Comparison of ENCODE assay signal across 10 cellular contexts in the genomic region with DNA sequence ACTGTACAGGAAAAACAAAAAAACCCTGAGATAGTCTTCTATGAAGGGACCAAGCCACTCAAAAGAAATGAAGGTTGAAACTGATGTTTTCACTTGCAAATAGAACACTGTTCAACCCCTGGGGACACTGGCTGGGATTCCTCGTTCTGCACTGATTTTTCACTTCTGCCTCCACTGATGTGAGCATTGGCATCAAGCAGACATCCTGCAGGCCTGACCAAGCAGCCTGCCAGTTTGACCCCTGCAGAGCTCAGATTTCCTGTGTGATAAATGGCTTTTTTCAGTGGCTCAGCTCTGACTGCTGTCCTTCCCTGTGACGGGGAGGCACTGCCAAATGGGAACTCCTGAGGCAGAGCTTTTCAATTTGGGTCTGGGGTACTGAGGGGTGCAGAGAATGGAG. TPM values are rescaled to one million over a fixed set of nuclear protein-coding genes. Genes with fewer than 3 reads are reported as not detected.
DNase-seq lines count a peak whose midpoint lies in the region; ATAC-seq and TF ChIP-seq lines count a peak whose summit lies in the region.
"Had no signal": no experiment of that assay in that cellular context is flagged by ENCODE, and none has a peak within 500 bp of the region (broad histone marks: within the 10 kb centered on the region; RNA-seq: fewer than 3 reads in every experiment).

No MANE protein-coding gene starts in this region.

- H3K9me2 ChIP-seq in OCI-LY7 (ENCODE audit: insufficient read depth, low read length): no peaks in the 10 kb centered on the region

- intact Hi-C loops in OCI-LY7 (cut with micrococcal nuclease; ENCODE audit: unreplicated experiment) (no loop called here), mammary epithelial cell (cut with micrococcal nuclease) (no loop called here)

- ATAC-seq in GM18873 (IDR thresholded peaks at IDR 0.05; ENCODE audit: low FRiP score, unreplicated experiment) (peak; percentile 66), HG02588 (IDR thresholded peaks at IDR 0.05; ENCODE audit: unreplicated experiment) (peak; percentile 79)
- no peak for ATAC-seq in naive thymus-derived CD8-positive, alpha-beta T cell
- ATAC-seq: left ventricle myocardium superior; stimulated activated naive CD8-positive, alpha-beta T cell treated with anti-CD3 and anti-CD28 coated beads, Interleukin-15, amount 100 ng/mL, for 72 hours had no signal

- H3K36me3 Mint-ChIP-seq in naive thymus-derived CD8-positive, alpha-beta T cell: peaks cover 12 to 91% (median 21%) of the 10 kb centered on the region in 3 donors
- H3K36me3 Mint-ChIP-seq in HFFc6 (ENCODE audit: low read depth): no peaks in the 10 kb centered on the region

- 33% methylated on average over 2 of the region's 2 CpGs for WGBS in mammary epithelial cell (ENCODE audit: low coverage, missing lambda C conversion rate)

- H3K4me2 ChIP-seq in OCI-LY7 (ENCODE audit: low read length): peak overlapping the region; percentile 38; the same call in 1 of the 2 replicates
- H3K4me2 ChIP-seq in mammary epithelial cell (ENCODE audit: insufficient read depth, low read depth, low read length): no peak overlapping the region

- H3K27me3 ChIP-seq in mammary epithelial cell (ENCODE audit: insufficient read depth, low read length): peaks cover 2% of the 10 kb centered on the region

- H3K9ac ChIP-seq in mammary epithelial cell (ENCODE audit: insufficient read depth, low read length): no peak overlapping the region

- H2AFZ ChIP-seq in OCI-LY7 (ENCODE audit: low read length) (no peak overlapping the region), mammary epithelial cell (ENCODE audit: low read depth, low read length) (no peak overlapping the region)

- H3K27ac ChIP-seq in OCI-LY7 (ENCODE audit: low read depth, low read length, poor library complexity, severe bottlenecking): no peak overlapping the region
- H3K27ac ChIP-seq in mammary epithelial cell (ENCODE audit: insufficient read depth, low read depth, low read length): no peak overlapping the region

- no peaks in the 10 kb centered on the region for H3K79me2 ChIP-seq in OCI-LY7 (ENCODE audit: insufficient read depth, low read depth, low read length)
- no peaks in the 10 kb centered on the region for H3K79me2 ChIP-seq in mammary epithelial cell (ENCODE audit: insufficient read depth, low read length)

- CTCF ChIA-PET in OCI-LY7 (lab: Charles Lee; ENCODE audit: unreplicated experiment): no interaction called here
- CTCF ChIA-PET in mammary epithelial cell (lab: Charles Lee; ENCODE audit: low non-redundant PET): no interaction called here

- H3K27ac Mint-ChIP-seq in naive thymus-derived CD8-positive, alpha-beta T cell: peak overlapping the region; percentile 35 to 87 (median 68)
- no peak overlapping the region for H3K27ac Mint-ChIP-seq in HFFc6

- H3K9me3 ChIP-seq in OCI-LY7 (ENCODE audit: low read length) (no peaks in the 10 kb centered on the region), mammary epithelial cell (replicated peaks; ENCODE audit: insufficient read depth, low read length) (no peaks in the 10 kb centered on the region)

- POLR2A ChIA-PET in OCI-LY7 (lab: Charles Lee): interaction anchor here (0.9 to 1.5 kb wide), 3 partner anchors 9 to 172 kb away, joined by 3 to 4 read pairs (median 3); no protein-coding TSS in a partner anchor
- POLR2A ChIA-PET in naive thymus-derived CD8-positive, alpha-beta T cell (lab: Charles Lee): interaction anchor here (0.6 to 1.4 kb wide), 2 partner anchors 43 to 172 kb away, joined by 3 read pairs; no protein-coding TSS in a partner anchor

- in situ Hi-C loops in mammary epithelial cell (cut with MboI; ENCODE audit: low sequenced_read_pairs in 2 of 2): no loop called here

- no peak overlapping the region for H3K4me3 ChIP-seq in OCI-LY7 (ENCODE audit: low read depth, low read length, poor library complexity, severe bottlenecking)
- no peak overlapping the region for H3K4me3 ChIP-seq in mammary epithelial cell (replicated peaks in 1 of 3; ENCODE audit: insufficient read depth in 1 of 3, low read depth in 2 of 3, low read length in 3 of 3)

- no peaks in the 10 kb centered on the region for H4K20me1 ChIP-seq in OCI-LY7 (ENCODE audit: insufficient read depth, low read length)
- no peaks in the 10 kb centered on the region for H4K20me1 ChIP-seq in mammary epithelial cell (ENCODE audit: insufficient read depth, low read length)

- H3K9me3 Mint-ChIP-seq in naive thymus-derived CD8-positive, alpha-beta T cell: no peaks in the 10 kb centered on the region
- H3K9me3 Mint-ChIP-seq in HFFc6: no peaks in the 10 kb centered on the region
- H3K9me3 Mint-ChIP-seq: stimulated activated naive CD8-positive, alpha-beta T cell treated with anti-CD3 and anti-CD28 coated beads, Interleukin-15, amount 100 ng/mL, for 72 hours had no signal

- H3K4me1 ChIP-seq in OCI-LY7 (ENCODE audit: insufficient read depth, low read length, poor library complexity, severe bottlenecking) (peaks cover 15% of the 10 kb centered on the region), mammary epithelial cell (ENCODE audit: insufficient read depth, low read length) (no peaks in the 10 kb centered on the region)

- H3K4me3 Mint-ChIP-seq in naive thymus-derived CD8-positive, alpha-beta T cell: no peak overlapping the region
- no peak overlapping the region for H3K4me3 Mint-ChIP-seq in HFFc6
- H3K4me3 Mint-ChIP-seq: stimulated activated naive CD8-positive, alpha-beta T cell treated with anti-CD3 and anti-CD28 coated beads, Interleukin-15, amount 100 ng/mL, for 72 hours had no signal

- TF ChIP-seq CTCF in OCI-LY7 (conservative IDR thresholded peaks at IDR 0.05; ENCODE audit: low read length): no peak
- TF ChIP-seq CTCF in HFFc6 (IDR thresholded peaks at IDR 0.05): no peak
- TF ChIP-seq CTCF in mammary epithelial cell (conservative IDR thresholded peaks at IDR 0.05 in 1 of 2, IDR thresholded peaks at IDR 0.05 in 1 of 2; ENCODE audit: extremely low read depth in 1 of 2, insufficient read depth in 1 of 2, low read depth in 1 of 2, low read length in 2 of 2): no peak

- dilution Hi-C loops in mammary epithelial cell (cut with HindIII; ENCODE audit: low sequenced_read_pairs): no loop called here

- H3K4me1 Mint-ChIP-seq in naive thymus-derived CD8-positive, alpha-beta T cell: peaks cover 6 to 32% (median 14%) of the 10 kb centered on the region in 4 donors
- peaks cover 33% of the 10 kb centered on the region for H3K4me1 Mint-ChIP-seq in HFFc6 (ENCODE audit: low read depth)

- BruUV-seq in OCI-LY7 (replicated peaks; lab: Mats Ljungman, UMichigan): no TSS peak
- BruUV-seq in mammary epithelial cell (replicated peaks; lab: Mats Ljungman, UMichigan): no TSS peak

- DNase-seq in OCI-LY7 (ENCODE audit: low spot score): peak; percentile 72
- no peak for DNase-seq in naive thymus-derived CD8-positive, alpha-beta T cell
- DNase-seq in DMS79 treated with DMSO at 0.1 percent for 48 hours (lab: John Stamatoyannopoulos, UW): no peak
- DNase-seq in HFFc6: no peak
- DNase-seq in mammary epithelial cell: no peak
- DNase-seq: left ventricle myocardium superior; NCI-H1417 treated with DMSO at 0.1 percent for 48 hours; stimulated activated naive CD8-positive, alpha-beta T cell treated with anti-CD3 and anti-CD28 coated beads, Interleukin-15, amount 100 ng/mL, for 72 hours had no signal

- H3K36me3 ChIP-seq in OCI-LY7 (ENCODE audit: insufficient read depth, low read length) (no peaks in the 10 kb centered on the region; the same call in 1 of the 2 replicates), mammary epithelial cell (ENCODE audit: insufficient read depth, low read length) (no peaks in the 10 kb centered on the region)

- no peaks in the 10 kb centered on the region for H3K27me3 Mint-ChIP-seq in naive thymus-derived CD8-positive, alpha-beta T cell
- H3K27me3 Mint-ChIP-seq in HFFc6 (ENCODE audit: insufficient read depth): no peaks in the 10 kb centered on the region; the same call in none of the 2 replicates
- H3K27me3 Mint-ChIP-seq: stimulated activated naive CD8-positive, alpha-beta T cell treated with anti-CD3 and anti-CD28 coated beads, Interleukin-15, amount 100 ng/mL, for 72 hours had no signal

RNA-seq across cellular contexts. Expression of a gene that starts 50.0 kb away (rescaled TPM):
- total RNA-seq in OCI-LY7 (2014; rRNA removed; shearing (Covaris generic)): 17.0 and 17.2 TPM in 2 replicates
- total RNA-seq in OCI-LY7 (2022) (6.1 and 12.9 TPM in 2 replicates), mammary epithelial cell (under 1 TPM in 1 of 2 donors, not detected in 1; under 0.01 TPM)
- total RNA-seq in naive thymus-derived CD8-positive, alpha-beta T cell: 10 to 100 TPM; 83.7 to 88.5 TPM
- polyA plus RNA-seq in naive thymus-derived CD8-positive, alpha-beta T cell: 10 to 100 TPM; 52.3 to 90.5 (median 73.4) TPM
- total RNA-seq in HFFc6 (2021; fragmentation: NEBNext Ultra II Directional; extraction: Animal tissue kit (Norgen Biotek cat#: 25700)): under 1 TPM; 0.14 to 0.59 (median 0.37) TPM
- polyA plus RNA-seq in mammary epithelial cell: not detected
- polyA minus RNA-seq in mammary epithelial cell: not detected

Comparison
In these comparisons a context has a peak if more than half of its experiments do, and no peak if none do; other contexts are left out.
1. ATAC-seq: peak in GM18873 (single experiment) and HG02588 (single experiment); none in naive thymus-derived CD8-positive, alpha-beta T cell (0 of 2).
2. RNA of a gene that starts 50.0 kb away (total RNA-seq): 83.7 to 88.5 TPM in naive thymus-derived CD8-positive, alpha-beta T cell; 6.1 to 17.2 TPM in OCI-LY7, 0.14 to 0.59 TPM in HFFc6 and under 0.01 TPM in mammary epithelial cell; every median in the first group is over 4 times any median in the second.